In the genomic region with DNA sequence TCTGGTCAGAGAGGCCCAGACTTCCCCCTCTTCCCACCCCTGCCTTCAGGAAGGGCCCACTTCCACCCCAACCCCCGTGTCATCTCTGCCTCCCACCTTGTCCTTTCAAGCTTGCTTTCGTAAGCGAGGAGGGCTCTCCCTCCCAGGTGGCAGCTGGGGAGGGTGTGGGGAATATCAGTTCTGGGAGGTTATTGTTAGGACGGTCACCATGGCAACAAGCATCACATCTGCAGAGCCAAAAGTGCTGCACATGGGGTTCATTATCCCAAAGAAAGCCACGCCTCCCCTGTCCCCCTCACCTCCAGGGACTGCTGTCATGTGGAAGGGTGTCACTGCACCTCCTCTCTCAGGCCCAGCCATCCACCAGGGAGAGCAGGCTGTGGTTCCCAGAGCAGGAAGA, we compare ENCODE assay signal across 22 cellular contexts. TPM values are rescaled to one million over a fixed set of nuclear protein-coding genes. Genes with fewer than 3 reads are reported as not detected.
"Had no signal": no experiment of that assay in that cellular context is flagged by ENCODE, and none has a peak within 500 bp of the region (broad histone marks: within the 10 kb centered on the region; RNA-seq: fewer than 3 reads in every experiment).

No MANE protein-coding gene starts in this region.

- H3K4me1 ChIP-seq: lower lobe of right lung had no signal

- H3K9me3 ChIP-seq: ascending aorta, lower lobe of right lung, sigmoid colon, stomach, vagina had no signal

- H3K27ac ChIP-seq: ascending aorta, coronary artery, lower lobe of right lung, sigmoid colon, stomach, vagina had no signal

- H3K36me3 ChIP-seq: ascending aorta, lower lobe of right lung, sigmoid colon, stomach, vagina had no signal

- H3K27me3 ChIP-seq: ascending aorta, vagina had no signal

- DNase-seq: activated B cell treated with CpG ODN at 0.5 μM for 24 hours; activated CD4-positive, alpha-beta T cell treated with anti-CD3 and anti-CD28 coated beads for 4 hours; activated CD8-positive, alpha-beta memory T cell treated with anti-CD3 and anti-CD28 coated beads, Interleukin-2, amount 50 U/mL, for 48 hours; activated CD8-positive, alpha-beta T cell treated with anti-CD3 and anti-CD28 coated beads for 36 hours; activated gamma-delta T cell; activated T-cell treated with anti-CD3 and anti-CD28 coated beads, Interleukin-2, amount 50 U/mL, for 72 hours; foreskin melanocyte; glutamatergic neuron; hippocampal formation; left cardiac atrium; lower lobe of right lung; sigmoid colon; stimulated activated CD4-positive, alpha-beta T cell treated with anti-CD3 and anti-CD28 coated beads, Interleukin-4, amount 100 ng/mL, for 24 hours; stomach; trophoblast cell had no signal

- FAIRE-seq: islet of Langerhans, TTC549 had no signal

- ATAC-seq: activated CD8-positive, alpha-beta T cell treated with anti-CD3 and anti-CD28 coated beads for 36 hours; activated T-cell treated with anti-CD3 and anti-CD28 coated beads, Interleukin-2, amount 50 U/mL, for 72 hours; left cardiac atrium; lower lobe of right lung; stimulated activated effector memory CD8-positive, alpha-beta T cell treated with anti-CD3 and anti-CD28 coated beads, Interleukin-12 subunit alpha, Interleukin-12 subunit beta, amount 100 ng/mL, for 72 hours had no signal

- H3K4me3 ChIP-seq: ascending aorta, coronary artery, lower lobe of right lung, sigmoid colon, stomach, vagina had no signal

RNA-seq across cellular contexts. Expression of gene CAMK2B, which starts 2.6 kb away (rescaled TPM):
- total RNA-seq: epithelial cell of proximal tubule had no signal
